Comparison of ENCODE assay signal across 8 cellular contexts in the genomic region with DNA sequence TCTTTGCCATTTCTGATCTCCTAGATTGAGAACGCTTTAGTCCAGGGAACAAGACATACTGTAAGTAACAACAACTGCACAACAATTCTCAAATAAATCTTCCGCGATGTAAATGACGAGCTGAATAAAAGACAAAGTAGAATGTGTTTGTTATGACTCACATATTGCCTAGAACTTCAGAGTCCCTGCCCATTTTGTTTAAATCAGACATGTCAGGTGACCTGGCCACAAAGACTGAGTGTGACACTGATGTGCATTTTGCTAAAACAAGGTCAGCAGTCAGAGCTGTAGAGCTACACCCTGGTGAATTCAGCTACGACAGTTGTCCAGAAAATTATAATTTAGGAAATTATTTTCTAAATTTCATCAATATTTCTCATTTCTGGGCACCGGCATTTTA.
DNase-seq lines count a peak whose midpoint lies in the region; ATAC-seq and TF ChIP-seq lines count a peak whose summit lies in the region.
"Had no signal": no experiment of that assay in that cellular context is flagged by ENCODE, and none has a peak within 500 bp of the region (broad histone marks: within the 10 kb centered on the region; RNA-seq: fewer than 3 reads in every experiment).

No MANE protein-coding gene starts in this region.

- peak overlapping the region; percentile 1 for H2AFZ ChIP-seq in smooth muscle cell (ENCODE audit: low read depth)

- peak; percentile 68 for DNase-seq in SK-MEL-5 (ENCODE audit: low read depth, low spot score)
- DNase-seq in central memory CD4-positive, alpha-beta T cell = peak; percentile 67
- DNase-seq in smooth muscle cell (lab: John Stamatoyannopoulos, UW; ENCODE audit: unreplicated experiment) = no peak
- DNase-seq in SIG-M5 treated with dmso at 0.1 percent for 504 hours (lab: John Stamatoyannopoulos, UW; ENCODE audit: unreplicated experiment) = no peak
- DNase-seq: RPMI8226 had no signal

- no peak for TF ChIP-seq CTCF in smooth muscle cell (IDR thresholded peaks at IDR 0.05; ENCODE audit: borderline replicate concordance, insufficient read depth, poor library complexity, severe bottlenecking)

- H3K36me3 ChIP-seq in smooth muscle cell (ENCODE audit: low read depth) = no peaks in the 10 kb centered on the region

- H3K9ac ChIP-seq in smooth muscle cell (ENCODE audit: low read depth) = no peak overlapping the region

- H3K4me2 ChIP-seq in smooth muscle cell = no peak overlapping the region

- H3K27ac ChIP-seq in smooth muscle cell (ENCODE audit: low read depth) = no peak overlapping the region

- H3K4me1 ChIP-seq in smooth muscle cell (ENCODE audit: low read depth) = peaks cover 13% of the 10 kb centered on the region

- no peaks in the 10 kb centered on the region for H3K79me2 ChIP-seq in smooth muscle cell (ENCODE audit: low read depth)

- H3K4me3 ChIP-seq in smooth muscle cell = no peak overlapping the region

- no peaks in the 10 kb centered on the region for H3K9me3 ChIP-seq in smooth muscle cell (replicated peaks; ENCODE audit: low read depth)

- no peaks in the 10 kb centered on the region for H4K20me1 ChIP-seq in smooth muscle cell (ENCODE audit: low read depth)

- peaks cover 3% of the 10 kb centered on the region for H3F3A ChIP-seq in smooth muscle cell (ENCODE audit: low read depth)

- WGBS in smooth muscle cell (ENCODE audit: low lambda C conversion rate) = 78% methylated on average over 6 of the region's 6 CpGs

- ATAC-seq in GM21526 (IDR thresholded peaks at IDR 0.05; ENCODE audit: low FRiP score, unreplicated experiment) (peak; percentile 72), GM19397 (IDR thresholded peaks at IDR 0.05; ENCODE audit: unreplicated experiment) (no peak), HG03108 (IDR thresholded peaks at IDR 0.05; ENCODE audit: unreplicated experiment) (no peak)

- no peaks in the 10 kb centered on the region for H3K27me3 ChIP-seq in smooth muscle cell (ENCODE audit: low read depth)

- in situ Hi-C loops in SK-MEL-5 (cut with HindIII; ENCODE audit: low pct_unique_long_range_greater_than_20kb, low sequenced_read_pairs) = no loop called here

Comparison
In these comparisons a context has a peak if more than half of its experiments do, and no peak if none do; other contexts are left out.
1. DNase-seq: peak in SK-MEL-5 (single experiment) and central memory CD4-positive, alpha-beta T cell (single experiment); none in smooth muscle cell (single experiment) and SIG-M5 treated with dmso at 0.1 percent for 504 hours (single experiment).